8 cellular contexts compared by ENCODE assay signal in the genomic region with DNA sequence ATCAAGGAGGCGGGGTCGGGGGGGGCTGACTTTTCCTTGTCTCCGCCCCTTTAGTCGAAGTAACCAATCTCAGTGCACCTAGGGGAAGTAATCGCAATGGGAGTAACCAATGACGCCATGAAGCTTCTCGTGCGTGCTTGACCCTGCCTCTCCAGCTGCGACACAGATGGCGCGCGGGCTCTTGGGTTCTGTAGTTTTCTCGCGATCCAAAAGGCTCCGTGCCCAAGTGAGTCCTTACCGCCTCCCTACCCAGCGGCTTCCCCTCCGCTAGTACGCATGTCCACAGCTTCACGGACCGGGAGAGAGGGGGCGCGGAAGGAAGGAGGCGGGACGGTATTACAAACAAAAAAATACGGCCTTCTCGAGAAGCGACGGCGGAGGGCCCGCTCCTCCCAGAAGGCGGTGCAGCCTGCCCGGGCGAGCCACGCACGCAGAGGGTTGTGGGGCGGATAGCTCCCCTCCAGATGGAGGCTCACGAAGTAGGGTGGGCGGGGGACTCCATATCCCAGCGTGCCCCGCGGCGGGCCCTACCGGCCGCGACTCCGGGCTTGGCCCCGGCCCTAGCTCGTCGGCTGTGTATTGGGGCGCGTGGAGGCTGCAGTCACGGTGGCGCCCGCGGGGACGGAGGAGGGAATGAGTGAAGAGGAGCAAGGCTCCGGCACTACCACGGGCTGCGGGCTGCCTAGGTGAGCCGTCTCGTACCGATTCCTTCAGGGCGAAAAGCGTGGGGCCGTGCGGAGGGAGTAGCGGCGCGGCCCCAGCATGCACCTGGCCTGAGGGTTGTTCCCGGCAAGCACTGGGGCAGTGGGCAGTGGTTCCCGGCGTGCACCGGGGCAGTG. TPM values are rescaled to one million over a fixed set of nuclear protein-coding genes. Genes with fewer than 3 reads are reported as not detected.
DNase-seq lines count a peak whose midpoint lies in the region; ATAC-seq, FAIRE-seq and TF ChIP-seq lines count a peak whose summit lies in the region.

A gene with protein sequence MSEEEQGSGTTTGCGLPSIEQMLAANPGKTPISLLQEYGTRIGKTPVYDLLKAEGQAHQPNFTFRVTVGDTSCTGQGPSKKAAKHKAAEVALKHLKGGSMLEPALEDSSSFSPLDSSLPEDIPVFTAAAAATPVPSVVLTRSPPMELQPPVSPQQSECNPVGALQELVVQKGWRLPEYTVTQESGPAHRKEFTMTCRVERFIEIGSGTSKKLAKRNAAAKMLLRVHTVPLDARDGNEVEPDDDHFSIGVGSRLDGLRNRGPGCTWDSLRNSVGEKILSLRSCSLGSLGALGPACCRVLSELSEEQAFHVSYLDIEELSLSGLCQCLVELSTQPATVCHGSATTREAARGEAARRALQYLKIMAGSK (plus strand): TSS at position 508 of the 839 bp plus-strand sequence. CDS start 126 bp downstream, at position 634.

- ATAC-seq in HG02981 (IDR thresholded peaks at IDR 0.05; ENCODE audit: unreplicated experiment) (peak; percentile 79), aorta (ENCODE audit: low FRiP score) (peak; percentile 93)

- H3K9me3 ChIP-seq in aorta (ENCODE audit: control insufficient read depth, low read length) = no peaks in the 10 kb centered on the region

- H3K27ac ChIP-seq in rectal smooth muscle tissue (ENCODE audit: low read depth, low read length) (peak within 1 kb of the TSS; percentile 98), aorta (ENCODE audit: low read depth in 1 of 2, low read length in 2 of 2) (peak within 1 kb of the TSS; percentile 94 to 99)

- peaks cover 8% of the 10 kb centered on the region for H3K36me3 ChIP-seq in rectal smooth muscle tissue (ENCODE audit: control insufficient read depth, insufficient read depth, low read length)
- H3K36me3 ChIP-seq in aorta (ENCODE audit: control insufficient read depth in 1 of 2, insufficient read depth in 2 of 2, low read length in 1 of 2) = no peaks in the 10 kb centered on the region

- intact Hi-C loops in aorta (cut with DNase I) = loop anchor here (2.0 to 10.0 kb wide), 2 partner anchors 48 to 176 kb away; a partner anchor contains a TSS

- peak within 1 kb of the TSS; percentile 56 for H3K4me3 ChIP-seq in astrocyte of the cerebellum (ENCODE audit: low read depth, low read length)
- H3K4me3 ChIP-seq in rectal smooth muscle tissue (ENCODE audit: low read length) = peak within 1 kb of the TSS; percentile 95
- peak within 1 kb of the TSS; percentile 31 to 68 for H3K4me3 ChIP-seq in aorta (ENCODE audit: low read length in 2 of 2)

- peak within 1 kb of the TSS; percentile 97 for H3K9ac ChIP-seq in rectal smooth muscle tissue (ENCODE audit: low read length)

- H3K4me1 ChIP-seq in rectal smooth muscle tissue (ENCODE audit: control insufficient read depth, insufficient read depth, low read length) (peaks cover 15% of the 10 kb centered on the region), aorta (ENCODE audit: control insufficient read depth in 1 of 2, insufficient read depth in 2 of 2, low read length in 2 of 2) (no peaks in the 10 kb centered on the region)

- WGBS in aorta, 2 donors = 0 to 1% methylated on average over 69 to 74 of the region's 74 CpGs

- H3K27me3 ChIP-seq in rectal smooth muscle tissue (ENCODE audit: control insufficient read depth, insufficient read depth, low read length) = no peaks in the 10 kb centered on the region
- H3K27me3 ChIP-seq in aorta (ENCODE audit: control insufficient read depth in 1 of 2, insufficient read depth in 2 of 2, low read length in 1 of 2) = no peaks in the 10 kb centered on the region

- DNase-seq in GM18507 (ENCODE audit: extremely low spot score, insufficient read length, low read depth) (peak; percentile 88), NCI-H2029 treated with DMSO at 0.1 percent for 48 hours (lab: John Stamatoyannopoulos, UW) (peak; percentile 98), T-helper 9 cell (peak; percentile 96), astrocyte of the cerebellum (ENCODE audit: low read depth) (peak; percentile 99), hepatic stellate cell (ENCODE audit: low spot score) (peak; percentile 97), aorta (peak; percentile 97 to 98)

- in situ Hi-C loops in astrocyte of the cerebellum (cut with HindIII; ENCODE audit: low sequenced_read_pairs) = no loop called here

- peak; percentile 99 for FAIRE-seq in GM18507 (lab: Jason Lieb, UNC)

- no peak for TF ChIP-seq CTCF in astrocyte of the cerebellum (IDR thresholded peaks at IDR 0.05; ENCODE audit: low read depth, low read length, missing control alignments)

RNA-seq across cellular contexts. Expression of the gene that starts here (rescaled TPM):
- total RNA-seq in aorta = 10 to 100 TPM; 11.5 to 22.5 TPM
- polyA plus RNA-seq in aorta = 10 to 100 TPM in 1 of 2 donors, 1 to 10 TPM in 1; 8.8 to 36.3 TPM

Comparison
In these comparisons a context has a peak if more than half of its experiments do, and no peak if none do; other contexts are left out.
1. Peak in every context shown above with its lines: DNase-seq, ATAC-seq, H3K4me3 ChIP-seq and H3K27ac ChIP-seq.